In the genomic region with DNA sequence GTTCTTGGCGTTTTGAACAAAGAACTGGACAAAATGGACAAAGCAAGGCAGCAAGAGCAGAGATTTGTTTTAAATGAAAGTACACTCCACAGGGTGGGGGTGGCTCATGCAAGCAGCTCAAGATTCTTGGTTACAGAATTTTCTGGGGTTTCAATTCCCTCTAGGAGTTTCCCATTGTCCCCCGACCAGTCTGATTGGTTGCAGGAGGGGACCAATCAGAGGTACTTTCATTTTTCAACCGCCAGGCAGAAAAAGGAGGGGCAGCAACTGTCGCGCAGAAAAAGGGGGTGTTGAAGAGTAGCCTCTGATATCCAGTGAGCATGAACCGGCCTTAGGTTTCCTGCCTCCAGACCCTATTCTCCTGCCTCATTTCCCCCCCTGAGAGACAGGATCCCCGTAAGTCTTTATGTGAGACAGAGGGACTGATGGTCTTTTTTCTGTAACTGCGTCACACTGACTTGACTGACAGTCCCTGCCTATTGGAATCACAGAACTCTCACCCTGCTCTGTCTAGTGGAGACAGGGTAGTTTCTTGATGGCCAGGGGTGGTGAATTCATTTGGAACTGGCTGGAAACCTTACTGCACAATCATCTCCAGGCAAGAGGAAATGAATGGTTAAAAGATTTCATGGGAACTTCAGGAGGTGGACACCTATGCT, we compare ENCODE assay signal across 8 cellular contexts. TPM values are rescaled to one million over a fixed set of nuclear protein-coding genes. Genes with fewer than 3 reads are reported as not detected.
A peak's percentile ranks its signal among the peaks of the same experiment; 100 is the strongest.
DNase-seq lines count a peak whose midpoint lies in the region; ATAC-seq lines count a peak whose summit lies in the region.

No MANE protein-coding gene starts in this region.

- peaks cover 3% of the 10 kb centered on the region for H3K4me1 Mint-ChIP-seq in activated CD4-positive, alpha-beta memory T cell treated with anti-CD3 and anti-CD28 coated beads for 36 hours (ENCODE audit: low read depth)

- no peaks in the 10 kb centered on the region for H3K36me3 ChIP-seq in GM23248 (ENCODE audit: low read depth)

- POLR2A ChIA-PET in activated CD4-positive, alpha-beta memory T cell treated with anti-CD3 and anti-CD28 coated beads for 36 hours (lab: Charles Lee): no interaction called here

- DNase-seq in GM23248 (peak; percentile 70), Right ventricle myocardium superior (no peak), posterior vena cava (ENCODE audit: low spot score) (no peak), NCI-H2196 (lab: John Stamatoyannopoulos, UW; ENCODE audit: unreplicated experiment) (no peak)
- DNase-seq in activated CD4-positive, alpha-beta memory T cell treated with anti-CD3 and anti-CD28 coated beads for 36 hours: peak; percentile 32
- DNase-seq in activated CD4-positive, CD25-positive, alpha-beta regulatory T cell (lab: John Stamatoyannopoulos, UW): no peak

- H3K9me2 ChIP-seq in GM23248 (ENCODE audit: insufficient read depth): no peaks in the 10 kb centered on the region

- no peaks in the 10 kb centered on the region for H4K20me1 ChIP-seq in GM23248 (ENCODE audit: insufficient read depth)

- H3K79me2 ChIP-seq in GM23248 (ENCODE audit: insufficient read depth): no peaks in the 10 kb centered on the region

- H3K27me3 ChIP-seq in GM23248 (replicated peaks; ENCODE audit: insufficient read depth): no peaks in the 10 kb centered on the region

- no peak overlapping the region for H3K27ac Mint-ChIP-seq in activated CD4-positive, alpha-beta memory T cell treated with anti-CD3 and anti-CD28 coated beads for 36 hours

- peaks cover 5% of the 10 kb centered on the region for H3K9me3 Mint-ChIP-seq in activated CD4-positive, alpha-beta memory T cell treated with anti-CD3 and anti-CD28 coated beads for 36 hours

- 30 to 35% methylated on average over 8 of the region's 8 CpGs for WGBS in GM23248 (ENCODE audit: low coverage in 1 of 2, low lambda C conversion rate in 2 of 2, missing lambda C conversion rate in 2 of 2), 2 experiments

- peak overlapping the region; percentile 91 for H2AFZ ChIP-seq in GM23248

- peak overlapping the region; percentile 70 for H3K4me2 ChIP-seq in GM23248 (ENCODE audit: unreplicated experiment)

- CTCF ChIA-PET in activated CD4-positive, alpha-beta memory T cell treated with anti-CD3 and anti-CD28 coated beads for 36 hours (lab: Charles Lee): interaction anchor here (2.1 kb wide), 1 partner anchor 22 kb away, joined by 6 read pairs; no protein-coding TSS in a partner anchor

- H3K27ac ChIP-seq in GM23248 (peak overlapping the region; percentile 70), skin epidermis (peak overlapping the region in 11 of 21 experiments; percentile 21 to 72 (median 60))

- intact Hi-C loops in activated CD4-positive, alpha-beta memory T cell treated with anti-CD3 and anti-CD28 coated beads for 36 hours (cut with micrococcal nuclease): no loop called here
- intact Hi-C loops in Right ventricle myocardium superior (cut with DNase I): no loop called here
- intact Hi-C loops in posterior vena cava (cut with DNase I): loop anchor here in 1 of 2 donors (1.0 kb wide), 1 partner anchor 23 kb away; no protein-coding TSS in a partner anchor

- no peaks in the 10 kb centered on the region for H3K27me3 Mint-ChIP-seq in activated CD4-positive, alpha-beta memory T cell treated with anti-CD3 and anti-CD28 coated beads for 36 hours

- H3K4me3 ChIP-seq in GM23248 (peak overlapping the region; percentile 72), skin epidermis (peak overlapping the region in 5 of 7 experiments; percentile 6 to 35 (median 18))

- ATAC-seq in Right ventricle myocardium superior (ENCODE audit: poor library complexity) (peak; percentile 79), GM18498 (IDR thresholded peaks at IDR 0.05; ENCODE audit: unreplicated experiment) (no peak)

- peak overlapping the region; percentile 91 for H3K9ac ChIP-seq in GM23248

- H3K9me3 ChIP-seq in GM23248 (ENCODE audit: low read depth): no peaks in the 10 kb centered on the region

- H3K36me3 Mint-ChIP-seq in activated CD4-positive, alpha-beta memory T cell treated with anti-CD3 and anti-CD28 coated beads for 36 hours: peaks cover 5% of the 10 kb centered on the region

- in situ Hi-C loops in GM23248 (cut with MboI): no loop called here

- H3K4me3 Mint-ChIP-seq in activated CD4-positive, alpha-beta memory T cell treated with anti-CD3 and anti-CD28 coated beads for 36 hours: peak overlapping the region; percentile 31

- no peaks in the 10 kb centered on the region for H3F3A ChIP-seq in GM23248 (ENCODE audit: insufficient read depth)

- H3K4me1 ChIP-seq in GM23248 (ENCODE audit: insufficient read depth): no peaks in the 10 kb centered on the region

RNA-seq across cellular contexts. Expression of gene ALOX12, which starts 59.4 kb away (rescaled TPM):
- not detected in 2 replicates for total RNA-seq in GM23248 (2014; rRNA removed; shearing (Covaris generic))
- polyA plus RNA-seq in GM23248 (2016; fragmentation: Nextera tagmentation; extraction: Ambion mirVana): 0.24 and 0.31 TPM in 2 replicates
- total RNA-seq in activated CD4-positive, alpha-beta memory T cell treated with anti-CD3 and anti-CD28 coated beads for 36 hours: not detected
- not detected for total RNA-seq in Right ventricle myocardium superior
- under 1 TPM in 1 of 2 donors, not detected in 1; 0.14 TPM for total RNA-seq in posterior vena cava

Comparison
In these comparisons a context has a peak if more than half of its experiments do, and no peak if none do; other contexts are left out.
1. DNase-seq: peak in GM23248 (single experiment) and activated CD4-positive, alpha-beta memory T cell treated with anti-CD3 and anti-CD28 coated beads for 36 hours (single experiment); none in Right ventricle myocardium superior (single experiment), posterior vena cava (single experiment), NCI-H2196 (single experiment) and activated CD4-positive, CD25-positive, alpha-beta regulatory T cell (0 of 4).